ENCODE assay signal across 1 cellular context in genomic region chr17:42270596-42270995, GRCh38.
TF ChIP-seq lines count a peak whose summit lies in the region.

No MANE protein-coding gene starts in this region.

TF ChIP-seq in WTC11, 78 proteins besides CTCF, POLR2A, EP300 and RAD21:
- TF ChIP-seq ATF1 (CRISPR knock-in tag; IDR thresholded peaks at IDR 0.05) (no peak), ZNF512 (CRISPR knock-in tag; IDR thresholded peaks at IDR 0.05; ENCODE audit: borderline replicate concordance) (no peak), JUN (CRISPR knock-in tag; IDR thresholded peaks at IDR 0.05) (no peak), TEAD1 (CRISPR knock-in tag; IDR thresholded peaks at IDR 0.05) (no peak), RORB (CRISPR knock-in tag; IDR thresholded peaks at IDR 0.05) (no peak), STAT6 (CRISPR knock-in tag; conservative IDR thresholded peaks at IDR 0.05; ENCODE audit: low read depth) (no peak)
